ENCODE assay signal across 1 cellular context in genomic region chr11:102453921-102454320, GRCh38.
TF ChIP-seq lines count a peak whose summit lies in the region.

No MANE protein-coding gene starts in this region.

TF ChIP-seq in SK-N-SH, 30 proteins besides CTCF, POLR2A, EP300 and RAD21 (continued from another document):
- TF ChIP-seq, protein P1, sequence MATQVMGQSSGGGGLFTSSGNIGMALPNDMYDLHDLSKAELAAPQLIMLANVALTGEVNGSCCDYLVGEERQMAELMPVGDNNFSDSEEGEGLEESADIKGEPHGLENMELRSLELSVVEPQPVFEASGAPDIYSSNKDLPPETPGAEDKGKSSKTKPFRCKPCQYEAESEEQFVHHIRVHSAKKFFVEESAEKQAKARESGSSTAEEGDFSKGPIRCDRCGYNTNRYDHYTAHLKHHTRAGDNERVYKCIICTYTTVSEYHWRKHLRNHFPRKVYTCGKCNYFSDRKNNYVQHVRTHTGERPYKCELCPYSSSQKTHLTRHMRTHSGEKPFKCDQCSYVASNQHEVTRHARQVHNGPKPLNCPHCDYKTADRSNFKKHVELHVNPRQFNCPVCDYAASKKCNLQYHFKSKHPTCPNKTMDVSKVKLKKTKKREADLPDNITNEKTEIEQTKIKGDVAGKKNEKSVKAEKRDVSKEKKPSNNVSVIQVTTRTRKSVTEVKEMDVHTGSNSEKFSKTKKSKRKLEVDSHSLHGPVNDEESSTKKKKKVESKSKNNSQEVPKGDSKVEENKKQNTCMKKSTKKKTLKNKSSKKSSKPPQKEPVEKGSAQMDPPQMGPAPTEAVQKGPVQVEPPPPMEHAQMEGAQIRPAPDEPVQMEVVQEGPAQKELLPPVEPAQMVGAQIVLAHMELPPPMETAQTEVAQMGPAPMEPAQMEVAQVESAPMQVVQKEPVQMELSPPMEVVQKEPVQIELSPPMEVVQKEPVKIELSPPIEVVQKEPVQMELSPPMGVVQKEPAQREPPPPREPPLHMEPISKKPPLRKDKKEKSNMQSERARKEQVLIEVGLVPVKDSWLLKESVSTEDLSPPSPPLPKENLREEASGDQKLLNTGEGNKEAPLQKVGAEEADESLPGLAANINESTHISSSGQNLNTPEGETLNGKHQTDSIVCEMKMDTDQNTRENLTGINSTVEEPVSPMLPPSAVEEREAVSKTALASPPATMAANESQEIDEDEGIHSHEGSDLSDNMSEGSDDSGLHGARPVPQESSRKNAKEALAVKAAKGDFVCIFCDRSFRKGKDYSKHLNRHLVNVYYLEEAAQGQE (IDR thresholded peaks at IDR 0.05; ENCODE audit: low read depth, low read length): no peak
- TF ChIP-seq, protein P2, sequence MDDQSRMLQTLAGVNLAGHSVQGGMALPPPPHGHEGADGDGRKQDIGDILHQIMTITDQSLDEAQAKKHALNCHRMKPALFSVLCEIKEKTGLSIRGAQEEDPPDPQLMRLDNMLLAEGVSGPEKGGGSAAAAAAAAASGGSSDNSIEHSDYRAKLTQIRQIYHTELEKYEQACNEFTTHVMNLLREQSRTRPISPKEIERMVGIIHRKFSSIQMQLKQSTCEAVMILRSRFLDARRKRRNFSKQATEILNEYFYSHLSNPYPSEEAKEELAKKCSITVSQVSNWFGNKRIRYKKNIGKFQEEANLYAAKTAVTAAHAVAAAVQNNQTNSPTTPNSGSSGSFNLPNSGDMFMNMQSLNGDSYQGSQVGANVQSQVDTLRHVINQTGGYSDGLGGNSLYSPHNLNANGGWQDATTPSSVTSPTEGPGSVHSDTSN (IDR thresholded peaks at IDR 0.05): no peak
- TF ChIP-seq RFX5 (IDR thresholded peaks at IDR 0.05; ENCODE audit: low read length) (no peak), MXI1 (IDR thresholded peaks at IDR 0.05; ENCODE audit: low read depth, low read length) (no peak), TEAD4 (IDR thresholded peaks at IDR 0.05; ENCODE audit: borderline replicate concordance, insufficient read depth) (no peak), SIN3A (IDR thresholded peaks at IDR 0.05; ENCODE audit: borderline replicate concordance, low read depth, low read length) (no peak), FOXM1 (IDR thresholded peaks at IDR 0.05; ENCODE audit: low read depth) (no peak), NFIC (IDR thresholded peaks at IDR 0.05; ENCODE audit: borderline replicate concordance) (no peak), TAF1 (IDR thresholded peaks at IDR 0.05; ENCODE audit: borderline replicate concordance, low read depth, low read length) (no peak), YY1 (IDR thresholded peaks at IDR 0.05; ENCODE audit: low read depth) (no peak), FOXJ3 (CRISPR knock-in tag; IDR thresholded peaks at IDR 0.05) (no peak), FOSL2 (IDR thresholded peaks at IDR 0.05; ENCODE audit: borderline replicate concordance, low read depth) (no peak), EZH2phosphoT487 (IDR thresholded peaks at IDR 0.05; ENCODE audit: borderline replicate concordance, low read depth) (no peak)
- TF ChIP-seq, protein P3, sequence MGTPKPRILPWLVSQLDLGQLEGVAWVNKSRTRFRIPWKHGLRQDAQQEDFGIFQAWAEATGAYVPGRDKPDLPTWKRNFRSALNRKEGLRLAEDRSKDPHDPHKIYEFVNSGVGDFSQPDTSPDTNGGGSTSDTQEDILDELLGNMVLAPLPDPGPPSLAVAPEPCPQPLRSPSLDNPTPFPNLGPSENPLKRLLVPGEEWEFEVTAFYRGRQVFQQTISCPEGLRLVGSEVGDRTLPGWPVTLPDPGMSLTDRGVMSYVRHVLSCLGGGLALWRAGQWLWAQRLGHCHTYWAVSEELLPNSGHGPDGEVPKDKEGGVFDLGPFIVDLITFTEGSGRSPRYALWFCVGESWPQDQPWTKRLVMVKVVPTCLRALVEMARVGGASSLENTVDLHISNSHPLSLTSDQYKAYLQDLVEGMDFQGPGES (IDR thresholded peaks at IDR 0.05; ENCODE audit: low read depth, low read length): no peak
- TF ChIP-seq, protein P4, sequence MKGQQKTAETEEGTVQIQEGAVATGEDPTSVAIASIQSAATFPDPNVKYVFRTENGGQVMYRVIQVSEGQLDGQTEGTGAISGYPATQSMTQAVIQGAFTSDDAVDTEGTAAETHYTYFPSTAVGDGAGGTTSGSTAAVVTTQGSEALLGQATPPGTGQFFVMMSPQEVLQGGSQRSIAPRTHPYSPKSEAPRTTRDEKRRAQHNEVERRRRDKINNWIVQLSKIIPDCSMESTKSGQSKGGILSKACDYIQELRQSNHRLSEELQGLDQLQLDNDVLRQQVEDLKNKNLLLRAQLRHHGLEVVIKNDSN (IDR thresholded peaks at IDR 0.05; ENCODE audit: borderline replicate concordance, low read depth): no peak
- TF ChIP-seq, protein P5, sequence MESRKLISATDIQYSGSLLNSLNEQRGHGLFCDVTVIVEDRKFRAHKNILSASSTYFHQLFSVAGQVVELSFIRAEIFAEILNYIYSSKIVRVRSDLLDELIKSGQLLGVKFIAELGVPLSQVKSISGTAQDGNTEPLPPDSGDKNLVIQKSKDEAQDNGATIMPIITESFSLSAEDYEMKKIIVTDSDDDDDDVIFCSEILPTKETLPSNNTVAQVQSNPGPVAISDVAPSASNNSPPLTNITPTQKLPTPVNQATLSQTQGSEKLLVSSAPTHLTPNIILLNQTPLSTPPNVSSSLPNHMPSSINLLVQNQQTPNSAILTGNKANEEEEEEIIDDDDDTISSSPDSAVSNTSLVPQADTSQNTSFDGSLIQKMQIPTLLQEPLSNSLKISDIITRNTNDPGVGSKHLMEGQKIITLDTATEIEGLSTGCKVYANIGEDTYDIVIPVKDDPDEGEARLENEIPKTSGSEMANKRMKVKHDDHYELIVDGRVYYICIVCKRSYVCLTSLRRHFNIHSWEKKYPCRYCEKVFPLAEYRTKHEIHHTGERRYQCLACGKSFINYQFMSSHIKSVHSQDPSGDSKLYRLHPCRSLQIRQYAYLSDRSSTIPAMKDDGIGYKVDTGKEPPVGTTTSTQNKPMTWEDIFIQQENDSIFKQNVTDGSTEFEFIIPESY (IDR thresholded peaks at IDR 0.05; ENCODE audit: borderline replicate concordance, low read depth): no peak
- TF ChIP-seq, protein P6, sequence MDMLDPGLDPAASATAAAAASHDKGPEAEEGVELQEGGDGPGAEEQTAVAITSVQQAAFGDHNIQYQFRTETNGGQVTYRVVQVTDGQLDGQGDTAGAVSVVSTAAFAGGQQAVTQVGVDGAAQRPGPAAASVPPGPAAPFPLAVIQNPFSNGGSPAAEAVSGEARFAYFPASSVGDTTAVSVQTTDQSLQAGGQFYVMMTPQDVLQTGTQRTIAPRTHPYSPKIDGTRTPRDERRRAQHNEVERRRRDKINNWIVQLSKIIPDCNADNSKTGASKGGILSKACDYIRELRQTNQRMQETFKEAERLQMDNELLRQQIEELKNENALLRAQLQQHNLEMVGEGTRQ (IDR thresholded peaks at IDR 0.05; ENCODE audit: borderline replicate concordance, low read depth, low read length): no peak
